ENCODE assay signal across 13 cellular contexts in the genomic region with DNA sequence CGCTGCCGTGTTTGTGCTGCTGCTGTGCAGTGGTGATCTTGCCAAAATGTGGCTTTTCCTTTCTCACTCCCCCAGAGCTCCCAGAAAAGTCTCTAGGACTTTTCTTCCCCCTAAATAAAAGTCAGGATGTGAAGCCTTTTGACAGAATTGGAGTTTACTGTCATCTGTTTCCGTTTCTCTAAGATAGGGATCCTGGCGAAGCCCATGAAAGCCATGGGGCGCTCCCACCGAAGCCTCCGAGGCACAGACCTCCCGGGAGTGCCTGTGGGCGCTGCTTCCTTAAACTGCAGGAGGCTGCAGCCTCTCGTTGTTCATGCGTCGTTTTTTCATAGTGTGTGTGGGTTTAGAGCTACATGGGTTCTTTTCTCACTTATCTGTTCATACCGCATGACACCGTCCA. TPM values are rescaled to one million over a fixed set of nuclear protein-coding genes. Genes with fewer than 3 reads are reported as not detected.
DNase-seq lines count a peak whose midpoint lies in the region; ATAC-seq and TF ChIP-seq lines count a peak whose summit lies in the region.
"Had no signal": no experiment of that assay in that cellular context is flagged by ENCODE, and none has a peak within 500 bp of the region (broad histone marks: within the 10 kb centered on the region; RNA-seq: fewer than 3 reads in every experiment).

No MANE protein-coding gene starts in this region.

- H3K79me2 ChIP-seq in PC-3 (ENCODE audit: low read length) = peaks cover 94% of the 10 kb centered on the region

- H3K9me3 ChIP-seq in endodermal cell (ENCODE audit: control insufficient read depth, low read length) = no peaks in the 10 kb centered on the region
- no peaks in the 10 kb centered on the region for H3K9me3 ChIP-seq in PC-3 (ENCODE audit: low read length)

- peak overlapping the region; percentile 35 to 58 for H3K27ac Mint-ChIP-seq in stimulated activated naive CD8-positive, alpha-beta T cell treated with anti-CD3 and anti-CD28 coated beads, Interleukin-15, amount 100 ng/mL, for 72 hours
- no peak overlapping the region for H3K27ac Mint-ChIP-seq in endodermal cell
- H3K27ac Mint-ChIP-seq in neural crest cell (ENCODE audit: unreplicated experiment) = peak overlapping the region; percentile 60
- no peak overlapping the region for H3K27ac Mint-ChIP-seq in T-helper 2 cell treated with Interferon-gamma antibody and Interleukin-4, amounts not matched to agents 5 μg/mL and 100 μg/mL, for 36 hours

- TF ChIP-seq CTCF in endodermal cell (conservative IDR thresholded peaks at IDR 0.05) (no peak), neural crest cell (conservative IDR thresholded peaks at IDR 0.05) (no peak), PC-3 (conservative IDR thresholded peaks at IDR 0.05; ENCODE audit: low read depth, low read length) (no peak)

- H3K4me2 ChIP-seq in PC-3 (ENCODE audit: low read length) = no peak overlapping the region
- H3K4me2 ChIP-seq: KMS-11 had no signal

- H3F3A ChIP-seq in PC-3 (ENCODE audit: low read length, unreplicated experiment) = no peaks in the 10 kb centered on the region

- H3K27me3 Mint-ChIP-seq in stimulated activated naive CD8-positive, alpha-beta T cell treated with anti-CD3 and anti-CD28 coated beads, Interleukin-15, amount 100 ng/mL, for 72 hours = peaks cover 10% of the 10 kb centered on the region
- peaks cover 5% of the 10 kb centered on the region for H3K27me3 Mint-ChIP-seq in endodermal cell (ENCODE audit: insufficient read depth)
- no peaks in the 10 kb centered on the region for H3K27me3 Mint-ChIP-seq in neural crest cell (ENCODE audit: low read depth)
- peaks cover 8% of the 10 kb centered on the region for H3K27me3 Mint-ChIP-seq in T-helper 2 cell treated with Interferon-gamma antibody and Interleukin-4, amounts not matched to agents 5 μg/mL and 100 μg/mL, for 36 hours (ENCODE audit: low read depth)

- H3K4me1 ChIP-seq in endodermal cell (ENCODE audit: control insufficient read depth, insufficient read depth, low read length) (peaks cover 4% of the 10 kb centered on the region), PC-3 (ENCODE audit: insufficient read depth, low read length) (no peaks in the 10 kb centered on the region)

- POLR2A ChIA-PET in PC-3 (lab: Charles Lee; ENCODE audit: unreplicated experiment) = no interaction called here

- no peaks in the 10 kb centered on the region for H4K20me1 ChIP-seq in PC-3 (ENCODE audit: low read length)

- H3K4me3 Mint-ChIP-seq in stimulated activated naive CD8-positive, alpha-beta T cell treated with anti-CD3 and anti-CD28 coated beads, Interleukin-15, amount 100 ng/mL, for 72 hours = no peak overlapping the region
- H3K4me3 Mint-ChIP-seq in endodermal cell (no peak overlapping the region), neural crest cell (peak overlapping the region; percentile 43)
- H3K4me3 Mint-ChIP-seq in T-helper 2 cell treated with Interferon-gamma antibody and Interleukin-4, amounts not matched to agents 5 μg/mL and 100 μg/mL, for 36 hours = no peak overlapping the region

- H2AFZ ChIP-seq in PC-3 (ENCODE audit: low read length) = no peak overlapping the region

- CTCF ChIA-PET in PC-3 (lab: Charles Lee) = no interaction called here

- H3K9me3 Mint-ChIP-seq in stimulated activated naive CD8-positive, alpha-beta T cell treated with anti-CD3 and anti-CD28 coated beads, Interleukin-15, amount 100 ng/mL, for 72 hours = no peaks in the 10 kb centered on the region
- H3K9me3 Mint-ChIP-seq in endodermal cell (no peaks in the 10 kb centered on the region), neural crest cell (no peaks in the 10 kb centered on the region)
- no peaks in the 10 kb centered on the region for H3K9me3 Mint-ChIP-seq in T-helper 2 cell treated with Interferon-gamma antibody and Interleukin-4, amounts not matched to agents 5 μg/mL and 100 μg/mL, for 36 hours

- H3K27ac ChIP-seq in endodermal cell (ENCODE audit: low read depth, low read length) (peak overlapping the region; percentile 88), PC-3 (ENCODE audit: low read length) (no peak overlapping the region)
- H3K27ac ChIP-seq: KMS-11, WERI-Rb-1 had no signal

- WGBS in endodermal cell (ENCODE audit: insufficient coverage in 1 of 2, insufficient read length in 1 of 2), 2 experiments = 85 to 90% methylated on average over 7 to 14 of the region's 14 CpGs

- no peaks in the 10 kb centered on the region for H3K36me3 Mint-ChIP-seq in endodermal cell (ENCODE audit: low read depth)
- no peaks in the 10 kb centered on the region for H3K36me3 Mint-ChIP-seq in neural crest cell (ENCODE audit: low read depth)
- H3K36me3 Mint-ChIP-seq in T-helper 2 cell treated with Interferon-gamma antibody and Interleukin-4, amounts not matched to agents 5 μg/mL and 100 μg/mL, for 36 hours (ENCODE audit: low read depth) = no peaks in the 10 kb centered on the region

- no peak for DNase-seq in stimulated activated naive CD8-positive, alpha-beta T cell treated with anti-CD3 and anti-CD28 coated beads, Interleukin-15, amount 100 ng/mL, for 72 hours
- DNase-seq in stimulated activated naive CD8-positive, alpha-beta T cell treated with anti-CD3 and anti-CD28 coated beads, Interleukin-15, Interleukin-2, amounts not matched to agents 100 U/mL and 50 U/mL, for 24 hours = no peak
- DNase-seq in endodermal cell (no peak), neural crest cell (ENCODE audit: low read depth, low spot score) (no peak), PC-3 (no peak), NCI-H82 treated with DMSO at 0.1 percent for 48 hours (lab: John Stamatoyannopoulos, UW; ENCODE audit: unreplicated experiment) (no peak)
- no peak for DNase-seq in activated CD4-positive, alpha-beta T cell treated with anti-CD3 and anti-CD28 coated beads, Interleukin-2, amount 50 U/mL, for 4 hours
- no peak for DNase-seq in T-helper 2 cell treated with Interferon-gamma antibody and Interleukin-4, amounts not matched to agents 5 μg/mL and 100 μg/mL, for 36 hours (ENCODE audit: low spot score)
- DNase-seq: AML-193; NK-92 treated with Interleukin-12 subunit alpha and Interleukin-12 subunit beta, amount 100 ng/mL, for 24 hours; WERI-Rb-1 had no signal

- H3K36me3 ChIP-seq in endodermal cell (ENCODE audit: control insufficient read depth, insufficient read depth, low read length) (no peaks in the 10 kb centered on the region), PC-3 (ENCODE audit: low read depth, low read length) (no peaks in the 10 kb centered on the region)
- H3K36me3 ChIP-seq: WERI-Rb-1 had no signal

- H3K27me3 ChIP-seq in endodermal cell (ENCODE audit: control insufficient read depth, insufficient read depth, low read length, poor library complexity, severe bottlenecking) (no peaks in the 10 kb centered on the region), PC-3 (ENCODE audit: low read length) (no peaks in the 10 kb centered on the region)

- H3K4me3 ChIP-seq in endodermal cell (ENCODE audit: low read length) = no peak overlapping the region
- H3K4me3 ChIP-seq in PC-3 (ENCODE audit: low read length) = no peak overlapping the region

- H3K9me2 ChIP-seq in PC-3 (replicated peaks; ENCODE audit: low read length) = no peaks in the 10 kb centered on the region

- ATAC-seq in stimulated activated naive CD8-positive, alpha-beta T cell treated with anti-CD3 and anti-CD28 coated beads, Interleukin-15, amount 100 ng/mL, for 72 hours = no peak
- ATAC-seq in stimulated activated naive CD8-positive, alpha-beta T cell treated with anti-CD3 and anti-CD28 coated beads, Interleukin-15, Interleukin-2, amounts not matched to agents 100 U/mL and 50 U/mL, for 24 hours = no peak
- ATAC-seq in PC-3 = no peak
- ATAC-seq: esophagus mucosa had no signal

- no peak overlapping the region for H3K9ac ChIP-seq in endodermal cell (ENCODE audit: extremely low read depth, low read length, poor library complexity, severe bottlenecking)
- H3K9ac ChIP-seq in PC-3 (ENCODE audit: low read length) = no peak overlapping the region
- H3K9ac ChIP-seq: KMS-11 had no signal

- no TSS peak for BruUV-seq in PC-3 (replicated peaks; lab: Mats Ljungman, UMichigan)

- peaks cover 7% of the 10 kb centered on the region for H3K4me1 Mint-ChIP-seq in stimulated activated naive CD8-positive, alpha-beta T cell treated with anti-CD3 and anti-CD28 coated beads, Interleukin-15, amount 100 ng/mL, for 72 hours
- H3K4me1 Mint-ChIP-seq in endodermal cell (peaks cover 8% of the 10 kb centered on the region), neural crest cell (peaks cover 68% of the 10 kb centered on the region)
- H3K4me1 Mint-ChIP-seq in T-helper 2 cell treated with Interferon-gamma antibody and Interleukin-4, amounts not matched to agents 5 μg/mL and 100 μg/mL, for 36 hours (ENCODE audit: low read depth) = no peaks in the 10 kb centered on the region

- intact Hi-C loops in PC-3 (cut with micrococcal nuclease) = no loop called here

RNA-seq across cellular contexts. Expression of gene ASAP2, which starts 56.8 kb away (rescaled TPM):
- total RNA-seq in endodermal cell = 10 to 100 TPM; 11.8 to 20.4 TPM
- polyA plus RNA-seq in endodermal cell (2013, experiment 1 of 2) = 45.7 TPM
- 45.8 TPM for polyA plus RNA-seq in endodermal cell (2013, experiment 2 of 2)
- 48.6 and 51.8 TPM in 2 replicates for total RNA-seq in neural crest cell
- 25.2 and 34.5 TPM in 2 replicates for total RNA-seq in PC-3 (2014; rRNA removed)

Comparison
In these comparisons a context has a peak if more than half of its experiments do, and no peak if none do; other contexts are left out.
1. H3K27ac Mint-ChIP-seq: peak in stimulated activated naive CD8-positive, alpha-beta T cell treated with anti-CD3 and anti-CD28 coated beads, Interleukin-15, amount 100 ng/mL, for 72 hours (2 of 2) and neural crest cell (single experiment); none in endodermal cell (single experiment) and T-helper 2 cell treated with Interferon-gamma antibody and Interleukin-4, amounts not matched to agents 5 μg/mL and 100 μg/mL, for 36 hours (single experiment).